Comparison of ENCODE assay signal across 1 cellular context in the genomic region with DNA sequence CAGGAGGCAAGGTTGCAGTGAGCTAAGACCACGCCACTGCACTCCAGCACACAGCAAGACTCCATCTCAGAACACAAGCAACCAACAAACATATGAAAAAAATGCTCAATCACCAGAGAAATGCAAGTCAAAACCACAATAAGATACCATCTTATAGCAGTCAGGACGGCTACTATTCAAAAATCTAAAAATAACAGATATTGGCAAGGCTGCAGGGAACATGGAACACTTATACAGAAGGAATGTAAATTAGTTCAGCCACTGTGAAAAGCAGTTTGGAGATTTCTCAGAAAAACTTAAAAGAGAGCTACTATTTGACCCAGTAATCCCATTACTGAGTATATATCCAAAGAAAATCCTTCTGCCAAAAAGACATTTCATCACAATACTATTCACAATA.
TF ChIP-seq lines count a peak whose summit lies in the region.

No MANE protein-coding gene starts in this region.

TF ChIP-seq in IMR-90, 13 proteins besides CTCF, POLR2A, EP300 and RAD21:
- TF ChIP-seq NFE2L2 (IDR thresholded peaks at IDR 0.05; ENCODE audit: low read depth, low read length) (no peak), BHLHE40 (IDR thresholded peaks at IDR 0.05; ENCODE audit: low read depth, low read length) (no peak), CHD1 (IDR thresholded peaks at IDR 0.05; ENCODE audit: low read depth, low read length) (no peak), FOS (IDR thresholded peaks at IDR 0.05; ENCODE audit: low read depth, low read length) (no peak), CEBPB (IDR thresholded peaks at IDR 0.05; ENCODE audit: low read depth, low read length) (no peak), MAZ (IDR thresholded peaks at IDR 0.05; ENCODE audit: borderline replicate concordance, low read depth, low read length) (no peak), RFX5 (IDR thresholded peaks at IDR 0.05; ENCODE audit: low read depth, low read length) (no peak), MXI1 (IDR thresholded peaks at IDR 0.05; ENCODE audit: borderline replicate concordance, low read depth, low read length) (no peak), MAFK (IDR thresholded peaks at IDR 0.05; ENCODE audit: low read depth, low read length) (no peak), SMC3 (IDR thresholded peaks at IDR 0.05; ENCODE audit: low read depth, low read length) (no peak), RCOR1 (IDR thresholded peaks at IDR 0.05; ENCODE audit: insufficient replicate concordance, low read length) (no peak)
- TF ChIP-seq, protein P1, sequence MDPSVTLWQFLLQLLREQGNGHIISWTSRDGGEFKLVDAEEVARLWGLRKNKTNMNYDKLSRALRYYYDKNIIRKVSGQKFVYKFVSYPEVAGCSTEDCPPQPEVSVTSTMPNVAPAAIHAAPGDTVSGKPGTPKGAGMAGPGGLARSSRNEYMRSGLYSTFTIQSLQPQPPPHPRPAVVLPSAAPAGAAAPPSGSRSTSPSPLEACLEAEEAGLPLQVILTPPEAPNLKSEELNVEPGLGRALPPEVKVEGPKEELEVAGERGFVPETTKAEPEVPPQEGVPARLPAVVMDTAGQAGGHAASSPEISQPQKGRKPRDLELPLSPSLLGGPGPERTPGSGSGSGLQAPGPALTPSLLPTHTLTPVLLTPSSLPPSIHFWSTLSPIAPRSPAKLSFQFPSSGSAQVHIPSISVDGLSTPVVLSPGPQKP (IDR thresholded peaks at IDR 0.05; ENCODE audit: borderline replicate concordance, low read depth, low read length) = no peak
- TF ChIP-seq, protein P2, sequence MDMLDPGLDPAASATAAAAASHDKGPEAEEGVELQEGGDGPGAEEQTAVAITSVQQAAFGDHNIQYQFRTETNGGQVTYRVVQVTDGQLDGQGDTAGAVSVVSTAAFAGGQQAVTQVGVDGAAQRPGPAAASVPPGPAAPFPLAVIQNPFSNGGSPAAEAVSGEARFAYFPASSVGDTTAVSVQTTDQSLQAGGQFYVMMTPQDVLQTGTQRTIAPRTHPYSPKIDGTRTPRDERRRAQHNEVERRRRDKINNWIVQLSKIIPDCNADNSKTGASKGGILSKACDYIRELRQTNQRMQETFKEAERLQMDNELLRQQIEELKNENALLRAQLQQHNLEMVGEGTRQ (IDR thresholded peaks at IDR 0.05; ENCODE audit: low read depth, low read length) = no peak
TF ChIP-seq in IMR-90: peak in this region for 0.
